Comparison of ENCODE assay signal across 10 cellular contexts in genomic region chr12:74889563-74890236, GRCh38.
DNase-seq lines count a peak whose midpoint lies in the region; ATAC-seq and TF ChIP-seq lines count a peak whose summit lies in the region.
"Had no signal": no experiment of that assay in that cellular context is flagged by ENCODE, and none has a peak within 500 bp of the region (broad histone marks: within the 10 kb centered on the region; RNA-seq: fewer than 3 reads in every experiment).

No MANE protein-coding gene starts in this region.

- H3K27me3 ChIP-seq in body of pancreas (no peaks in the 10 kb centered on the region), ovary (no peaks in the 10 kb centered on the region)

- TF ChIP-seq EP300 in ovary (IDR thresholded peaks at IDR 0.05) = no peak

- intact Hi-C loops in body of pancreas (cut with DNase I) = no loop called here
- intact Hi-C loops in ovary (cut with DNase I) = no loop called here

- H3K9me3 Mint-ChIP-seq in activated T-cell treated with anti-CD3 and anti-CD28 coated beads, Interleukin-2, amount 50 U/mL, for 4 hours = no peaks in the 10 kb centered on the region

- no peaks in the 10 kb centered on the region for H3K36me3 Mint-ChIP-seq in activated T-cell treated with anti-CD3 and anti-CD28 coated beads, Interleukin-2, amount 50 U/mL, for 4 hours (ENCODE audit: insufficient read depth)
- H3K36me3 Mint-ChIP-seq: T-cell had no signal

- no peak overlapping the region for H3K4me3 ChIP-seq in body of pancreas
- H3K4me3 ChIP-seq in ovary = no peak overlapping the region

- peak overlapping the region in 3 of 4 donors; percentile 21 to 69 (median 40) for H3K27ac ChIP-seq in body of pancreas
- no peak overlapping the region for H3K27ac ChIP-seq in ovary

- H3K4me3 Mint-ChIP-seq in activated T-cell treated with anti-CD3 and anti-CD28 coated beads, Interleukin-2, amount 50 U/mL, for 4 hours = no peak overlapping the region
- H3K4me3 Mint-ChIP-seq: B cell, T-cell had no signal

- H3K4me1 Mint-ChIP-seq in activated T-cell treated with anti-CD3 and anti-CD28 coated beads, Interleukin-2, amount 50 U/mL, for 4 hours (ENCODE audit: low read depth) = peaks cover 34% of the 10 kb centered on the region
- H3K4me1 Mint-ChIP-seq: B cell had no signal

- TF ChIP-seq POLR2A in body of pancreas (IDR thresholded peaks at IDR 0.05) (no peak), ovary (IDR thresholded peaks at IDR 0.05) (no peak)

- TF ChIP-seq CTCF in body of pancreas (IDR thresholded peaks at IDR 0.05) = no peak
- TF ChIP-seq CTCF in ovary (IDR thresholded peaks at IDR 0.05) = no peak

- 38 to 63% methylated on average over 3 of the region's 3 CpGs for WGBS in body of pancreas, 2 donors
- 38 to 41% (median 38%) methylated on average over 3 of the region's 3 CpGs for WGBS in ovary, 3 donors

- H3K36me3 ChIP-seq in body of pancreas (replicated peaks in 1 of 2; ENCODE audit: insufficient read depth in 1 of 2, low read depth in 2 of 2) (no peaks in the 10 kb centered on the region), ovary (no peaks in the 10 kb centered on the region)

- H3K9me3 ChIP-seq in body of pancreas = no peaks in the 10 kb centered on the region
- no peaks in the 10 kb centered on the region for H3K9me3 ChIP-seq in ovary

- no peaks in the 10 kb centered on the region for H3K27me3 Mint-ChIP-seq in activated T-cell treated with anti-CD3 and anti-CD28 coated beads, Interleukin-2, amount 50 U/mL, for 4 hours (ENCODE audit: low read depth)
- H3K27me3 Mint-ChIP-seq: B cell, T-cell had no signal

- peak; percentile 21 to 61 for ATAC-seq in activated T-cell treated with anti-CD3 and anti-CD28 coated beads, Interleukin-2, amount 50 U/mL, for 4 hours
- ATAC-seq in HG03139 (IDR thresholded peaks at IDR 0.05; ENCODE audit: unreplicated experiment) (peak; percentile 40), body of pancreas (peak; percentile 51)
- ATAC-seq in stimulated activated naive CD8-positive, alpha-beta T cell treated with anti-CD3 and anti-CD28 coated beads, Interleukin-15, Interleukin-2, amounts not matched to agents 100 U/mL and 50 U/mL, for 24 hours = peak; percentile 55

- DNase-seq in activated T-cell treated with anti-CD3 and anti-CD28 coated beads, Interleukin-2, amount 50 U/mL, for 4 hours = no peak
- DNase-seq in activated T-cell treated with anti-CD3 and anti-CD28 coated beads, Interleukin-2, amount 50 U/mL, for 48 hours = no peak
- DNase-seq in body of pancreas = no peak
- no peak for DNase-seq in stimulated activated naive CD8-positive, alpha-beta T cell treated with anti-CD3 and anti-CD28 coated beads, Interleukin-15, Interleukin-2, amounts not matched to agents 100 U/mL and 50 U/mL, for 24 hours
- DNase-seq in GM19240 (ENCODE audit: insufficient read length, low spot score) = no peak
- no peak for DNase-seq in ovary
- no peak for DNase-seq in SIG-M5 treated with dmso at 0.1 percent for 504 hours (lab: John Stamatoyannopoulos, UW; ENCODE audit: unreplicated experiment)
- DNase-seq: T-cell had no signal

- peaks cover 7% of the 10 kb centered on the region for H3K4me1 ChIP-seq in body of pancreas
- no peaks in the 10 kb centered on the region for H3K4me1 ChIP-seq in ovary (ENCODE audit: insufficient read depth)

Comparison
In these comparisons a context has a peak if more than half of its experiments do, and no peak if none do; other contexts are left out.
1. H3K27ac ChIP-seq: peak in body of pancreas (3 of 4); none in ovary (0 of 2).
2. Peak in every context shown above with its lines, with median percentiles within 50 percentile points of each other: ATAC-seq.